ENCODE assay signal across 18 cellular contexts in genomic region chr11:2310786-2311455, GRCh38. TPM values are rescaled to one million over a fixed set of nuclear protein-coding genes. Genes with fewer than 3 reads are reported as not detected.
A peak's percentile ranks its signal among the peaks of the same experiment; 100 is the strongest.
DNase-seq lines count a peak whose midpoint lies in the region; ATAC-seq and TF ChIP-seq lines count a peak whose summit lies in the region.
"Had no signal": no experiment of that assay in that cellular context is flagged by ENCODE, and none has a peak within 500 bp of the region (broad histone marks: within the 10 kb centered on the region; RNA-seq: fewer than 3 reads in every experiment).

No MANE protein-coding gene starts in this region.

- H3K4me1 ChIP-seq in breast epithelium (peaks cover 0 to 18% of the 10 kb centered on the region in 2 donors), Peyer's patch (peaks cover 0 to 23% (median 5%) of the 10 kb centered on the region in 4 donors), mesenchymal stem cell (ENCODE audit: control insufficient read depth, insufficient read depth, low read depth, low read length) (peaks cover 23% of the 10 kb centered on the region), subcutaneous abdominal adipose tissue (ENCODE audit: control insufficient read depth in 5 of 5, insufficient read depth in 5 of 5, low read length in 5 of 5) (peaks cover 5 to 58% (median 54%) of the 10 kb centered on the region in 5 donors)

- TF ChIP-seq CTCF in breast epithelium (IDR thresholded peaks at IDR 0.05) (no peak), MCF 10A (IDR thresholded peaks at IDR 0.05; ENCODE audit: unreplicated experiment) (no peak), Peyer's patch (IDR thresholded peaks at IDR 0.05) (no peak)

- peak overlapping the region; percentile 18 for H4K91ac ChIP-seq in mesenchymal stem cell (ENCODE audit: low read length)

- H3K27me3 ChIP-seq in breast epithelium (no peaks in the 10 kb centered on the region), Peyer's patch (no peaks in the 10 kb centered on the region), mesenchymal stem cell (ENCODE audit: control insufficient read depth in 1 of 2, insufficient read depth in 1 of 2, low read length in 2 of 2) (no peaks in the 10 kb centered on the region), subcutaneous abdominal adipose tissue (ENCODE audit: control insufficient read depth in 5 of 5, insufficient read depth in 4 of 5, low read length in 5 of 5) (no peaks in the 10 kb centered on the region)

- DNase-seq in breast epithelium (ENCODE audit: low spot score in 2 of 2) = no peak
- no peak for DNase-seq in MCF 10A (ENCODE audit: unreplicated experiment)
- peak in 2 of 3 donors; percentile 32 to 37 for DNase-seq in Peyer's patch
- DNase-seq in mesenchymal stem cell = no peak
- no peak for DNase-seq in NCI-H226
- no peak for DNase-seq in stimulated activated CD8-positive, alpha-beta memory T cell treated with anti-CD3 and anti-CD28 coated beads, Interleukin-4, amount 100 ng/mL, for 48 hours
- DNase-seq: AML-193; Calu3; CD4-positive, CD25-positive, alpha-beta regulatory T cell; MV-4-11; NCI-H1436; NCI-H2029 treated with DMSO at 0.1 percent for 48 hours; NCI-H524 treated with DMSO at 0.1 percent for 48 hours had no signal

- intact Hi-C loops in breast epithelium (cut with DNase I; ENCODE audit: low total_unique reads) (no loop called here), MCF 10A (cut with micrococcal nuclease) (no loop called here)

- no peak for ATAC-seq in GM18498 (IDR thresholded peaks at IDR 0.05; ENCODE audit: unreplicated experiment)

- no peak overlapping the region for H2AFZ ChIP-seq in mesenchymal stem cell (ENCODE audit: low read depth, low read length)

- H3K4me3 ChIP-seq in breast epithelium (no peak overlapping the region), Peyer's patch (no peak overlapping the region), mesenchymal stem cell (ENCODE audit: insufficient read depth in 1 of 2, low read depth in 1 of 2, low read length in 2 of 2) (no peak overlapping the region), subcutaneous abdominal adipose tissue (ENCODE audit: low read depth in 1 of 5, low read length in 5 of 5) (no peak overlapping the region)

- POLR2A ChIA-PET in MCF 10A (lab: Yijun Ruan, JAX) = interaction anchor here (0.7 kb wide), 1 partner anchor 791 kb away, joined by 3 read pairs; no protein-coding TSS in a partner anchor

- no peak overlapping the region for H3K18ac ChIP-seq in mesenchymal stem cell (ENCODE audit: low read depth in 1 of 2, low read length in 2 of 2)

- H3K4me3 Mint-ChIP-seq in MCF 10A (ENCODE audit: unreplicated experiment) = no peak overlapping the region
- H3K4me3 Mint-ChIP-seq: CD4-positive, CD25-positive, alpha-beta regulatory T cell; IgD-negative memory B cell had no signal

- no peak overlapping the region for H3K14ac ChIP-seq in mesenchymal stem cell (ENCODE audit: low read length in 2 of 2)

- H3K36me3 ChIP-seq in breast epithelium = no peaks in the 10 kb centered on the region
- no peaks in the 10 kb centered on the region for H3K36me3 ChIP-seq in Peyer's patch
- H3K36me3 ChIP-seq in mesenchymal stem cell (ENCODE audit: control insufficient read depth in 1 of 2, insufficient read depth in 2 of 2, low read depth in 1 of 2, low read length in 2 of 2) = no peaks in the 10 kb centered on the region
- H3K36me3 ChIP-seq in subcutaneous abdominal adipose tissue (ENCODE audit: control insufficient read depth in 5 of 5, insufficient read depth in 5 of 5, low read length in 5 of 5) = no peaks in the 10 kb centered on the region

- H3K4me2 ChIP-seq in mesenchymal stem cell (ENCODE audit: low read length, poor library complexity, severe bottlenecking) = no peak overlapping the region

- H4K8ac ChIP-seq in mesenchymal stem cell (ENCODE audit: low read length) = no peak overlapping the region

- H2BK120ac ChIP-seq in mesenchymal stem cell (ENCODE audit: low read depth, low read length) = no peak overlapping the region

- peaks cover 7% of the 10 kb centered on the region for H3K4me1 Mint-ChIP-seq in MCF 10A (ENCODE audit: insufficient read depth, unreplicated experiment)

- CTCF ChIA-PET in MCF 10A (lab: Yijun Ruan, JAX) = interaction anchor here (1.2 to 4.0 kb wide), 3 partner anchors 12 to 221 kb away, joined by 4 to 46 read pairs (median 4); no protein-coding TSS in a partner anchor

- no peak overlapping the region for H3K23ac ChIP-seq in mesenchymal stem cell (ENCODE audit: low read length in 2 of 2)

- H2AK5ac ChIP-seq in mesenchymal stem cell (ENCODE audit: low read length, severe bottlenecking) = no peak overlapping the region

- TF ChIP-seq POLR2A in breast epithelium (IDR thresholded peaks at IDR 0.05) (no peak), Peyer's patch (IDR thresholded peaks at IDR 0.05) (no peak)

- H3K79me1 ChIP-seq in mesenchymal stem cell (replicated peaks; ENCODE audit: low read length, poor library complexity, severe bottlenecking) = no peaks in the 10 kb centered on the region

- H3K27ac Mint-ChIP-seq in MCF 10A (ENCODE audit: low read depth, unreplicated experiment) = no peak overlapping the region
- H3K27ac Mint-ChIP-seq: IgD-negative memory B cell had no signal

- H3K36me3 Mint-ChIP-seq in MCF 10A (ENCODE audit: insufficient read depth, unreplicated experiment) = no peaks in the 10 kb centered on the region
- H3K36me3 Mint-ChIP-seq: CD4-positive, CD25-positive, alpha-beta regulatory T cell; IgD-negative memory B cell had no signal

- H2BK15ac ChIP-seq in mesenchymal stem cell (ENCODE audit: low read depth, poor library complexity, severe bottlenecking) = no peak overlapping the region

- H2BK5ac ChIP-seq in mesenchymal stem cell (ENCODE audit: low read depth, low read length, poor library complexity, severe bottlenecking) = no peak overlapping the region

- H3K4ac ChIP-seq in mesenchymal stem cell (ENCODE audit: low read depth in 1 of 2, low read length in 2 of 2) = no peak overlapping the region

- WGBS in mesenchymal stem cell = 86% methylated on average over 17 of the region's 20 CpGs

- no peak overlapping the region for H3K9ac ChIP-seq in mesenchymal stem cell (ENCODE audit: low read length)
- H3K9ac ChIP-seq in subcutaneous abdominal adipose tissue (ENCODE audit: low read length in 5 of 5) = peak overlapping the region in 1 of 5 donors; percentile 8

- no TSS peak for BruUV-seq in MCF 10A (replicated peaks; lab: Mats Ljungman, UMichigan)

- H2BK12ac ChIP-seq in mesenchymal stem cell (ENCODE audit: low read length in 2 of 2) = peak overlapping the region in 1 of 2 experiments; percentile 15

- no peaks in the 10 kb centered on the region for H3K27me3 Mint-ChIP-seq in MCF 10A (ENCODE audit: insufficient read depth, unreplicated experiment)
- H3K27me3 Mint-ChIP-seq: CD4-positive, CD25-positive, alpha-beta regulatory T cell; IgD-negative memory B cell had no signal

- H3K27ac ChIP-seq in breast epithelium (peak overlapping the region; percentile 46 to 78), Peyer's patch (no peak overlapping the region), mesenchymal stem cell (ENCODE audit: low read length, poor library complexity, severe bottlenecking) (no peak overlapping the region), subcutaneous abdominal adipose tissue (ENCODE audit: low read depth, low read length) (peak overlapping the region; percentile 60)

- no peaks in the 10 kb centered on the region for H3K9me3 Mint-ChIP-seq in MCF 10A (ENCODE audit: unreplicated experiment)
- H3K9me3 Mint-ChIP-seq: CD4-positive, CD25-positive, alpha-beta regulatory T cell; IgD-negative memory B cell had no signal

- no peaks in the 10 kb centered on the region for H3K9me3 ChIP-seq in breast epithelium
- no peaks in the 10 kb centered on the region for H3K9me3 ChIP-seq in Peyer's patch
- no peaks in the 10 kb centered on the region for H3K9me3 ChIP-seq in mesenchymal stem cell (ENCODE audit: control insufficient read depth, low read length)
- H3K9me3 ChIP-seq in subcutaneous abdominal adipose tissue (ENCODE audit: control insufficient read depth in 5 of 5, low read length in 5 of 5) = no peaks in the 10 kb centered on the region

RNA-seq across cellular contexts. Expression of gene TSPAN32, which starts 9.1 kb away (rescaled TPM):
- total RNA-seq in breast epithelium (1 to 10 TPM in 2 of 3 donors, under 1 TPM in 1; 0.33 to 2.4 (median 1.0) TPM), MCF 10A (2022) (not detected in 2 replicates), Peyer's patch (1 to 10 TPM in 2 of 4 donors, not detected in 2; 1.6 to 1.7 TPM)
- 0.15 TPM for polyA plus RNA-seq in mesenchymal stem cell (2013, experiment 1 of 2)
- 0.08 TPM for polyA plus RNA-seq in mesenchymal stem cell (2013, experiment 2 of 2)
- total RNA-seq: A673, Calu3 had no signal

RNA-seq across cellular contexts. Expression of gene C11orf21, which starts 9.2 kb away (rescaled TPM):
- 1 to 10 TPM in 1 of 3 donors, under 1 TPM in 2; 0.33 to 1.0 (median 0.96) TPM for total RNA-seq in breast epithelium
- not detected in 2 replicates for total RNA-seq in MCF 10A (2022)
- 1 to 10 TPM in 3 of 4 donors, not detected in 1; 1.1 to 9.9 (median 1.3) TPM for total RNA-seq in Peyer's patch
- not detected for polyA plus RNA-seq in mesenchymal stem cell (2013, experiment 1 of 2)
- polyA plus RNA-seq in mesenchymal stem cell (2013, experiment 2 of 2) = not detected
- total RNA-seq: A673, Calu3 had no signal

RNA-seq across cellular contexts. Expression of gene ASCL2, which starts 40.5 kb away (rescaled TPM):
- 1 to 10 TPM in 2 of 3 donors, under 1 TPM in 1; 0.96 to 4.8 (median 3.3) TPM for total RNA-seq in breast epithelium
- total RNA-seq in MCF 10A (2022) = not detected in 2 replicates
- total RNA-seq in Peyer's patch = 10 to 100 TPM in 1 of 4 donors, 1 to 10 TPM in 3; 7.5 to 11.9 (median 8.4) TPM
- not detected for polyA plus RNA-seq in mesenchymal stem cell (2013, experiment 1 of 2)
- not detected for polyA plus RNA-seq in mesenchymal stem cell (2013, experiment 2 of 2)
- total RNA-seq: A673, Calu3, OCI-LY7 had no signal

Comparison
In these comparisons a context has a peak if more than half of its experiments do, and no peak if none do; other contexts are left out.
1. DNase-seq: peak in Peyer's patch (2 of 3); none in breast epithelium (0 of 2), MCF 10A (single experiment), mesenchymal stem cell (single experiment), NCI-H226 (single experiment) and stimulated activated CD8-positive, alpha-beta memory T cell treated with anti-CD3 and anti-CD28 coated beads, Interleukin-4, amount 100 ng/mL, for 48 hours (single experiment).
2. H3K27ac ChIP-seq: peak in breast epithelium (2 of 2) and subcutaneous abdominal adipose tissue (single experiment); none in Peyer's patch (0 of 4) and mesenchymal stem cell (single experiment).